In the genomic region with DNA sequence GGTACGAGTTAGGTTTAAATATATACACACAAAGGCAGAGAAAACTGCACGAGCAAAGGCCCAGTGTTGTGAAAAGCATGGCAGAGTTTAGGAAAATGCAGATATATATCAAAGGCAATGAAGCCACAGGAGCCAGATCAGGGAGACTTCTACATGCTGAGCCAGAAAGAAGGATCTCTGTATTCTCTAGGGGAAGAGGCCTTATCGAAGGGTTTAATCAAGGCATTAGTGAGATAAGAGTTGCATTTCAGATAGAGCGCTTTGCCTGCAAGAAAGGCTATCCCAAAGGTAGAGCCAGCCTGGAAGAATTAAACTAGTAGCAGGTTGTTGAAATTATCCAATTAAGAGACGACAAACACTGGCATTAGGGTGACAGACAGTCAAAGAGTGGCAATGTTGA, we compare ENCODE assay signal across 34 cellular contexts.
"Had no signal": no experiment of that assay in that cellular context is flagged by ENCODE, and none has a peak within 500 bp of the region (broad histone marks: within the 10 kb centered on the region; RNA-seq: fewer than 3 reads in every experiment).

No MANE protein-coding gene starts in this region.

- H3K36me3 ChIP-seq: MG63 had no signal

- H3K4me2 ChIP-seq: KMS-11 had no signal

- H3K9ac ChIP-seq: KMS-11 had no signal

- DNase-seq: Karpas-422, Kasumi-1, MG63, MM.1S, MV-4-11, NCI-H1048, NCI-H1092, NCI-H1092 treated with DMSO at 0.1 percent for 48 hours, NCI-H1105, NCI-H1105 treated with DMSO at 0.1 percent for 48 hours, NCI-H1417, NCI-H1417 treated with DMSO at 0.1 percent for 48 hours, NCI-H1436, NCI-H1436 treated with DMSO at 0.1 percent for 48 hours, NCI-H146, NCI-H1694, NCI-H1694 treated with DMSO at 0.1 percent for 48 hours, NCI-H187, NCI-H187 treated with DMSO at 0.1 percent for 48 hours, NCI-H1930, NCI-H2029, NCI-H2029 treated with DMSO at 0.1 percent for 48 hours, NCI-H2081, NCI-H2081 treated with DMSO at 0.1 percent for 48 hours, NCI-H2107, NCI-H2171, NCI-H2171 treated with DMSO at 0.1 percent for 48 hours, NCI-H2227 treated with DMSO at 0.1 percent for 48 hours, NCI-H226, NCI-H345, NCI-H446, NCI-H446 treated with DMSO at 0.1 percent for 48 hours, NCI-H510A had no signal

- H3K27ac ChIP-seq: KMS-11 had no signal

- H3K4me3 ChIP-seq: MG63 had no signal

- H3K27me3 ChIP-seq: MG63 had no signal
